Comparison of ENCODE assay signal across 8 cellular contexts in genomic region chr2:157628532-157629415, GRCh38. TPM values are rescaled to one million over a fixed set of nuclear protein-coding genes. Genes with fewer than 3 reads are reported as not detected.
DNase-seq lines count a peak whose midpoint lies in the region; ATAC-seq and TF ChIP-seq lines count a peak whose summit lies in the region.

TSS of gene ACVR1C (minus strand) at chr2:157628864. CDS start at chr2:157628644, 220 bp downstream.

- no peak for DNase-seq in AG09309 (ENCODE audit: low read depth)
- peak; percentile 67 for DNase-seq in NCI-H460 (ENCODE audit: extremely low read depth, low read depth)
- peak; percentile 19 to 52 for DNase-seq in activated CD8-positive, alpha-beta memory T cell treated with anti-CD3 and anti-CD28 coated beads for 1 hour (ENCODE audit: extremely low read depth in 1 of 2, low read depth in 1 of 2)
- DNase-seq in effector memory CD4-positive, alpha-beta T cell = peak; percentile 63 to 68 (median 65)
- DNase-seq in medulla oblongata (ENCODE audit: extremely low spot score) = peak; percentile 86
- DNase-seq in stimulated activated CD4-positive, alpha-beta T cell treated with anti-CD3 and anti-CD28 coated beads, TNF-alpha, amount 100 ng/mL, for 4 hours (ENCODE audit: low read depth in 3 of 3) = peak; percentile 36 to 46 (median 44)

- H3K27me3 ChIP-seq in effector memory CD4-positive, alpha-beta T cell (replicated peaks; ENCODE audit: control insufficient read depth, insufficient read depth, low read length, poor library complexity, severe bottlenecking) = no peaks in the 10 kb centered on the region

- no peaks in the 10 kb centered on the region for H3K9me3 ChIP-seq in effector memory CD4-positive, alpha-beta T cell (ENCODE audit: control insufficient read depth, low read length)

- H3K36me3 ChIP-seq in effector memory CD4-positive, alpha-beta T cell (ENCODE audit: control insufficient read depth, insufficient read depth, low read length) = no peaks in the 10 kb centered on the region

- peak within 1 kb of the TSS; percentile 54 for H3K4me3 ChIP-seq in AG09309 (ENCODE audit: control insufficient read depth, low read depth, low read length)
- H3K4me3 ChIP-seq in effector memory CD4-positive, alpha-beta T cell (ENCODE audit: insufficient read depth, low read depth, low read length, poor library complexity, severe bottlenecking) = peak within 1 kb of the TSS; percentile 97

- H3K4me1 ChIP-seq in effector memory CD4-positive, alpha-beta T cell (ENCODE audit: control insufficient read depth, insufficient read depth, low read length, poor library complexity, severe bottlenecking) = peaks cover 12% of the 10 kb centered on the region

- TF ChIP-seq CTCF in AG09309 (IDR thresholded peaks at IDR 0.05; ENCODE audit: control insufficient read depth, insufficient read depth, low read depth, low read length, missing control alignments) = peak; percentile 66

- peak; percentile 72 for ATAC-seq in GM18870 (IDR thresholded peaks at IDR 0.05; ENCODE audit: unreplicated experiment)
- peak; percentile 91 for ATAC-seq in HG03135 (IDR thresholded peaks at IDR 0.05; ENCODE audit: unreplicated experiment)

- peak within 1 kb of the TSS; percentile 64 for H3K27ac ChIP-seq in effector memory CD4-positive, alpha-beta T cell (ENCODE audit: insufficient read depth, low read length, poor library complexity, severe bottlenecking)

RNA-seq across cellular contexts. Expression of gene ACVR1C, which starts in this region (rescaled TPM):
- 3.6 and 3.7 TPM in 2 replicates for total RNA-seq in NCI-H460 (2014; rRNA removed; shearing (Covaris generic))
- 0.01 and 0.21 TPM in 2 replicates for polyA plus RNA-seq in NCI-H460 (2014; cell fraction: nucleus; rRNA removed)
